8 cellular contexts compared by ENCODE assay signal in genomic region chr14:60753264-60754126, GRCh38. TPM values are rescaled to one million over a fixed set of nuclear protein-coding genes. Genes with fewer than 3 reads are reported as not detected.
DNase-seq lines count a peak whose midpoint lies in the region; ATAC-seq and TF ChIP-seq lines count a peak whose summit lies in the region.

No MANE protein-coding gene starts in this region.

- no TSS peak for BruUV-seq in Calu3 (replicated peaks; lab: Mats Ljungman, UMichigan)

- H3K36me3 Mint-ChIP-seq in activated T-cell treated with anti-CD3 and anti-CD28 coated beads, Interleukin-2, amount 50 U/mL, for 72 hours (ENCODE audit: insufficient read depth in 2 of 2), result no peaks in the 10 kb centered on the region
- no peaks in the 10 kb centered on the region for H3K36me3 Mint-ChIP-seq in Calu3 (ENCODE audit: insufficient read depth, unreplicated experiment)

- H3K27ac Mint-ChIP-seq in activated T-cell treated with anti-CD3 and anti-CD28 coated beads, Interleukin-2, amount 50 U/mL, for 72 hours, result peak overlapping the region; percentile 70
- H3K27ac Mint-ChIP-seq in Calu3 (ENCODE audit: unreplicated experiment), result no peak overlapping the region

- CTCF ChIA-PET in GM10248 (lab: Yijun Ruan, JAX) (interaction anchor here (1.9 to 2.1 kb wide), 2 partner anchors 11 to 20 kb away, joined by 5 read pairs; no protein-coding TSS in a partner anchor), Calu3 (lab: Charles Lee) (no interaction called here)

- no peaks in the 10 kb centered on the region for H3K27me3 ChIP-seq in MG63

- H3K27me3 Mint-ChIP-seq in activated T-cell treated with anti-CD3 and anti-CD28 coated beads, Interleukin-2, amount 50 U/mL, for 72 hours (ENCODE audit: low read depth), result peaks cover 12% of the 10 kb centered on the region
- no peaks in the 10 kb centered on the region for H3K27me3 Mint-ChIP-seq in Calu3 (ENCODE audit: unreplicated experiment)

- H3K9me3 Mint-ChIP-seq in activated T-cell treated with anti-CD3 and anti-CD28 coated beads, Interleukin-2, amount 50 U/mL, for 72 hours, result no peaks in the 10 kb centered on the region
- no peaks in the 10 kb centered on the region for H3K9me3 Mint-ChIP-seq in Calu3 (ENCODE audit: low read depth, unreplicated experiment)

- peaks cover 47% of the 10 kb centered on the region for H3K4me1 Mint-ChIP-seq in activated T-cell treated with anti-CD3 and anti-CD28 coated beads, Interleukin-2, amount 50 U/mL, for 72 hours (ENCODE audit: low read depth)
- peaks cover 18% of the 10 kb centered on the region for H3K4me1 Mint-ChIP-seq in Calu3 (ENCODE audit: low read depth, unreplicated experiment)

- DNase-seq in GM10248 (ENCODE audit: extremely low spot score), result peak; percentile 80
- DNase-seq in M059J (ENCODE audit: low read depth), result peak; percentile 47
- DNase-seq in activated T-cell treated with anti-CD3 and anti-CD28 coated beads, Interleukin-2, amount 50 U/mL, for 72 hours, result peak; percentile 71 to 73
- DNase-seq in stimulated activated CD4-positive, alpha-beta T cell treated with anti-CD3 and anti-CD28 coated beads, Interleukin-2, amount 100 ng/mL, for 4 hours (ENCODE audit: low read depth), result peak; percentile 26
- DNase-seq in MG63, result no peak
- no peak for DNase-seq in NCI-H1417 treated with DMSO at 0.1 percent for 48 hours (lab: John Stamatoyannopoulos, UW)
- no peak for DNase-seq in Calu3

- H3K36me3 ChIP-seq in MG63, result no peaks in the 10 kb centered on the region

- ATAC-seq in GM21737 (IDR thresholded peaks at IDR 0.05; ENCODE audit: unreplicated experiment), result peak; percentile 96
- peak; percentile 97 for ATAC-seq in activated T-cell treated with anti-CD3 and anti-CD28 coated beads, Interleukin-2, amount 50 U/mL, for 72 hours (replicated peaks in 1 of 2)

- intact Hi-C loops in Calu3 (cut with micrococcal nuclease; ENCODE audit: unreplicated experiment), result no loop called here

- no peak for TF ChIP-seq CTCF in GM10248 (IDR thresholded peaks at IDR 0.05; ENCODE audit: control extremely low read depth, extremely low read depth, low read depth, missing control alignments)
- TF ChIP-seq CTCF in Calu3 (IDR thresholded peaks at IDR 0.05; ENCODE audit: unreplicated experiment), result no peak

- H3K4me3 ChIP-seq in MG63, result no peak overlapping the region

- H3K9me3 ChIP-seq in MG63, result no peaks in the 10 kb centered on the region

- POLR2A ChIA-PET in GM10248 (lab: Yijun Ruan, JAX), result interaction anchor here (1.1 kb wide), 1 partner anchor 227 kb away, joined by 5 read pairs; the partner anchor contains the start of gene TRMT5

- H3K4me3 Mint-ChIP-seq in activated T-cell treated with anti-CD3 and anti-CD28 coated beads, Interleukin-2, amount 50 U/mL, for 72 hours, result peak overlapping the region; percentile 53 to 58
- H3K4me3 Mint-ChIP-seq in Calu3 (ENCODE audit: low read depth, unreplicated experiment), result no peak overlapping the region

RNA-seq across cellular contexts. Expression of gene MNAT1, which starts 18.9 kb away (rescaled TPM):
- 81.6 and 99.3 TPM in 2 replicates for total RNA-seq in M059J (2014; rRNA removed; shearing (Covaris generic))
- total RNA-seq in activated T-cell treated with anti-CD3 and anti-CD28 coated beads, Interleukin-2, amount 50 U/mL, for 72 hours, result 10 to 100 TPM; 45.4 to 51.3 TPM
- total RNA-seq in MG63 (2014; rRNA removed; shearing (Covaris generic); ENCODE audit: low replicate concordance), result 32.4 and 45.7 TPM in 2 replicates
- total RNA-seq in Calu3 (2022), result 44.6 and 48.0 TPM in 2 replicates

RNA-seq across cellular contexts. Expression of gene SIX4, which starts 29.3 kb away (rescaled TPM):
- 17.9 and 23.8 TPM in 2 replicates for total RNA-seq in M059J (2014; rRNA removed; shearing (Covaris generic))
- total RNA-seq in activated T-cell treated with anti-CD3 and anti-CD28 coated beads, Interleukin-2, amount 50 U/mL, for 72 hours, result under 1 TPM; 0.17 to 0.19 TPM
- 2.0 and 3.1 TPM in 2 replicates for total RNA-seq in MG63 (2014; rRNA removed; shearing (Covaris generic); ENCODE audit: low replicate concordance)
- total RNA-seq in Calu3 (2022), result 20.9 and 22.8 TPM in 2 replicates

Comparison
In these comparisons a context has a peak if more than half of its experiments do, and no peak if none do; other contexts are left out.
1. DNase-seq: peak in GM10248 (single experiment), M059J (single experiment), activated T-cell treated with anti-CD3 and anti-CD28 coated beads, Interleukin-2, amount 50 U/mL, for 72 hours (2 of 2) and stimulated activated CD4-positive, alpha-beta T cell treated with anti-CD3 and anti-CD28 coated beads, Interleukin-2, amount 100 ng/mL, for 4 hours (single experiment); none in MG63 (single experiment), NCI-H1417 treated with DMSO at 0.1 percent for 48 hours (single experiment) and Calu3 (single experiment).